Comparison of ENCODE assay signal across 2 cellular contexts in the genomic region with DNA sequence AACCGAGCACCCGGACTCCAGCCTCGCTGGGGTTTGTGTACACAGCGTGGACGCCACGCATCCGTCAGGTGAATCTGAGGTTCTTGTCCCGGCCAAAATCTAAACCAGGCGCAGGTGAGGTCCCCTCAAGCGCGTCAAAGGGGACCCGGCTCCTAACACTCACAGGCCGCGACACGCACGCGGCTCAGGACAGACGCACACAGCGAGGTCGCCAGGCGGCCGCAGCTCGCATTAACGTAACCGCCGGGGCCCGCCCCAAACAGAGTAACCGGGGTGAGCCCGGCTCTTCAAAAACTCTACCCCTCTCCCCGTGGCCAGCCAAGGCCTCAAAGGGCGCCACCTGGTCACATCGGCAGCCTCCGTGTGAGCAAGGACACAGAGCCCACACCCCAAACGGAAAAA.
TF ChIP-seq lines count a peak whose summit lies in the region.

No MANE protein-coding gene starts in this region.

TF ChIP-seq in GM23338, 12 proteins besides CTCF, POLR2A, EP300 and RAD21:
- TF ChIP-seq ZNF331 (CRISPR knock-in tag; IDR thresholded peaks at IDR 0.05; ENCODE audit: low read depth) = no peak
- TF ChIP-seq EZH2phosphoT487 (IDR thresholded peaks at IDR 0.05; ENCODE audit: unreplicated experiment) = peak; percentile 65
- peak; percentile 71 for TF ChIP-seq EZH2 (IDR thresholded peaks at IDR 0.05; ENCODE audit: low read depth, unreplicated experiment)
- TF ChIP-seq, protein P1, sequence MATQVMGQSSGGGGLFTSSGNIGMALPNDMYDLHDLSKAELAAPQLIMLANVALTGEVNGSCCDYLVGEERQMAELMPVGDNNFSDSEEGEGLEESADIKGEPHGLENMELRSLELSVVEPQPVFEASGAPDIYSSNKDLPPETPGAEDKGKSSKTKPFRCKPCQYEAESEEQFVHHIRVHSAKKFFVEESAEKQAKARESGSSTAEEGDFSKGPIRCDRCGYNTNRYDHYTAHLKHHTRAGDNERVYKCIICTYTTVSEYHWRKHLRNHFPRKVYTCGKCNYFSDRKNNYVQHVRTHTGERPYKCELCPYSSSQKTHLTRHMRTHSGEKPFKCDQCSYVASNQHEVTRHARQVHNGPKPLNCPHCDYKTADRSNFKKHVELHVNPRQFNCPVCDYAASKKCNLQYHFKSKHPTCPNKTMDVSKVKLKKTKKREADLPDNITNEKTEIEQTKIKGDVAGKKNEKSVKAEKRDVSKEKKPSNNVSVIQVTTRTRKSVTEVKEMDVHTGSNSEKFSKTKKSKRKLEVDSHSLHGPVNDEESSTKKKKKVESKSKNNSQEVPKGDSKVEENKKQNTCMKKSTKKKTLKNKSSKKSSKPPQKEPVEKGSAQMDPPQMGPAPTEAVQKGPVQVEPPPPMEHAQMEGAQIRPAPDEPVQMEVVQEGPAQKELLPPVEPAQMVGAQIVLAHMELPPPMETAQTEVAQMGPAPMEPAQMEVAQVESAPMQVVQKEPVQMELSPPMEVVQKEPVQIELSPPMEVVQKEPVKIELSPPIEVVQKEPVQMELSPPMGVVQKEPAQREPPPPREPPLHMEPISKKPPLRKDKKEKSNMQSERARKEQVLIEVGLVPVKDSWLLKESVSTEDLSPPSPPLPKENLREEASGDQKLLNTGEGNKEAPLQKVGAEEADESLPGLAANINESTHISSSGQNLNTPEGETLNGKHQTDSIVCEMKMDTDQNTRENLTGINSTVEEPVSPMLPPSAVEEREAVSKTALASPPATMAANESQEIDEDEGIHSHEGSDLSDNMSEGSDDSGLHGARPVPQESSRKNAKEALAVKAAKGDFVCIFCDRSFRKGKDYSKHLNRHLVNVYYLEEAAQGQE (IDR thresholded peaks at IDR 0.05; ENCODE audit: unreplicated experiment) = no peak
TF ChIP-seq in GM23338: peak in this region for 2.

TF ChIP-seq in H1, 55 proteins besides CTCF, POLR2A, EP300 and RAD21:
- TF ChIP-seq RNF2 (IDR thresholded peaks at IDR 0.05; ENCODE audit: borderline replicate concordance, low read depth, low read length, missing control alignments, poor library complexity, severe bottlenecking) (peak; percentile 73), NANOG (IDR thresholded peaks at IDR 0.05; ENCODE audit: insufficient read depth, low read depth, low read length, poor library complexity, severe bottlenecking) (no peak), SRF (IDR thresholded peaks at IDR 0.05; ENCODE audit: low read depth, low read length) (no peak), EZH2 (IDR thresholded peaks at IDR 0.05; ENCODE audit: low read depth, low read length, severe bottlenecking) (peak; percentile 58), SUZ12 (IDR thresholded peaks at IDR 0.05; ENCODE audit: low read length) (peak; percentile 88; the same call in 1 of the 2 replicates)
- TF ChIP-seq, protein P2, sequence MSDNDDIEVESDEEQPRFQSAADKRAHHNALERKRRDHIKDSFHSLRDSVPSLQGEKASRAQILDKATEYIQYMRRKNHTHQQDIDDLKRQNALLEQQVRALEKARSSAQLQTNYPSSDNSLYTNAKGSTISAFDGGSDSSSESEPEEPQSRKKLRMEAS (IDR thresholded peaks at IDR 0.05) = peak; percentile 31; the same call in 1 of the 2 replicates
